Comparison of ENCODE assay signal across 8 cellular contexts in the genomic region with DNA sequence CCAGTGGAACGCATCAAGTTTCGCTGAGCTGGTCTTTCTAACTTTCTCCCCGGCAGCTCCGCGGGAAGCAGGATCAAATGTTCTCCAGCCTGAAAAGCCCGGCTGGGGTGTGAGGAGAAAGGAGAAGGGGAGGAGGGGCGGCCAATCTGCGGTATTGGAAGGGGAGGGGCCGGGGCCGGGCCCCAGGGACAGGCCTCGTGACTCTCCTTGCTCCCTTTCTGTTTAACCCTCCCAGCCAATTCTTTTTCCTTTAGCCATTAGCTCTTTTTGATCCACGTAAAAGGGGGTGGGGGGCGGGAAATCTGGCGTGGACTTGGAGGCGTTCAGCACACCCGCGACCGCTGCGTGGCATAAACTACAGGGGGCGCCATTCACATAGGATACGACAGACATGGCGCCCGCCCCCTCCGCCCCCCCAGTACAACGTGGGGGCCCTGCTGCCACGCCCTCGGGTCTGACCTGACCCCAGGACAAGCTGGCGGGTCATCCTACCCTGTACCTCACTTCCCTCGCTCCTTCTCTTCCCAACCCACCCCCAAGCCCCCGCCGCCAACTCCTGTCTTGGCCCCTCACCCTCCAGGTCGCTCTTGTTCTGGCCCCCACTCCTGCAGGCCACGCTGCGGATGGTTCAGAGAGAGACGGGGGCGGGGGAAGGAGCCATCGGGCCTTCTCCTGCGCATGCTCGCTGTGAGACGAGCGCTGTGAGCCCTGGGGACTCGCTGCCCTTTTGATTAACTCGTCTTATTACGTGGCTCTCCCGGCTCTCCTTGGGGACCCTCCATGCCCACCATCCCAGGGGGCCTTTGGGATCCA. TPM values are rescaled to one million over a fixed set of nuclear protein-coding genes. Genes with fewer than 3 reads are reported as not detected.
DNase-seq lines count a peak whose midpoint lies in the region; ATAC-seq, FAIRE-seq and TF ChIP-seq lines count a peak whose summit lies in the region.

No MANE protein-coding gene starts in this region.

- DNase-seq in EH (ENCODE audit: low read depth) (peak; percentile 82), SK-MEL-5 (ENCODE audit: low read depth, low spot score) (peak; percentile 88), Right ventricle myocardium superior (peak; percentile 90), pancreas (peak in 5 of 6 donors; percentile 47 to 80 (median 67)), testis (peak; percentile 92)
- DNase-seq in activated naive CD4-positive, alpha-beta T cell treated with anti-CD3 and anti-CD28 coated beads, Interleukin-2, amount 50 U/mL, for 72 hours (ENCODE audit: low spot score in 2 of 2) = peak in 1 of 2 donors; percentile 70

- intact Hi-C loops in Right ventricle myocardium superior (cut with DNase I) (no loop called here), pancreas (cut with DNase I) (no loop called here), testis (cut with DNase I; ENCODE audit: low total_unique reads) (no loop called here)

- 13 to 19% methylated on average over 40 to 45 of the region's 45 CpGs for WGBS in pancreas, 2 donors
- WGBS in testis, 2 donors = 1% methylated on average over 34 to 44 of the region's 45 CpGs

- no peak for FAIRE-seq in pancreas (lab: Jason Lieb, UNC)

- TF ChIP-seq CTCF in pancreas (IDR thresholded peaks at IDR 0.05) (peak in 3 of 4 donors; percentile 15 to 24 (median 20)), testis (IDR thresholded peaks at IDR 0.05) (peak; percentile 79 to 85 (median 82))

- H3K4me3 ChIP-seq in pancreas = peak overlapping the region in 3 of 4 donors; percentile 10 to 47 (median 24)
- peak overlapping the region; percentile 64 to 68 for H3K4me3 ChIP-seq in testis

- no peaks in the 10 kb centered on the region for H3K9me3 ChIP-seq in pancreas
- no peaks in the 10 kb centered on the region for H3K9me3 ChIP-seq in testis

- peaks cover 0 to 4% (median 0%) of the 10 kb centered on the region in 3 donors for H3K4me1 ChIP-seq in pancreas
- peaks cover 11% of the 10 kb centered on the region for H3K4me1 ChIP-seq in testis

- H3K36me3 ChIP-seq in pancreas = no peaks in the 10 kb centered on the region
- no peaks in the 10 kb centered on the region for H3K36me3 ChIP-seq in testis (ENCODE audit: low read depth, missing control alignments)

- H3K27me3 ChIP-seq in pancreas (no peaks in the 10 kb centered on the region), testis (no peaks in the 10 kb centered on the region)

- no peak for TF ChIP-seq POLR2A in testis (IDR thresholded peaks at IDR 0.05)

- ATAC-seq in HG02870 (IDR thresholded peaks at IDR 0.05; ENCODE audit: unreplicated experiment) = peak; percentile 57
- peak; percentile 75 to 85 for ATAC-seq in activated naive CD4-positive, alpha-beta T cell treated with anti-CD3 and anti-CD28 coated beads, Interleukin-2, amount 50 U/mL, for 72 hours
- peak; percentile 94 for ATAC-seq in Right ventricle myocardium superior (ENCODE audit: poor library complexity)
- ATAC-seq in pancreas = peak; percentile 76 to 89 (median 88)
- no peak for ATAC-seq in GM19328 (IDR thresholded peaks at IDR 0.05; ENCODE audit: unreplicated experiment)

- no peaks in the 10 kb centered on the region for H3K9me3 Mint-ChIP-seq in activated naive CD4-positive, alpha-beta T cell treated with anti-CD3 and anti-CD28 coated beads, Interleukin-2, amount 50 U/mL, for 72 hours

- in situ Hi-C loops in SK-MEL-5 (cut with HindIII; ENCODE audit: low pct_unique_long_range_greater_than_20kb, low sequenced_read_pairs) = no loop called here

- H3K27ac ChIP-seq in pancreas = peak overlapping the region in 2 of 4 donors; percentile 8 to 39
- H3K27ac ChIP-seq in testis = peak overlapping the region; percentile 66 to 80

- peak overlapping the region in 1 of 2 donors; percentile 78 for H3K27ac Mint-ChIP-seq in activated naive CD4-positive, alpha-beta T cell treated with anti-CD3 and anti-CD28 coated beads, Interleukin-2, amount 50 U/mL, for 72 hours

- H3K36me3 Mint-ChIP-seq in activated naive CD4-positive, alpha-beta T cell treated with anti-CD3 and anti-CD28 coated beads, Interleukin-2, amount 50 U/mL, for 72 hours = no peaks in the 10 kb centered on the region

RNA-seq across cellular contexts. Expression of a gene that starts 7.8 kb away (rescaled TPM):
- total RNA-seq in SK-MEL-5 (2014; rRNA removed; shearing (Covaris generic)) = 4.8 and 5.7 TPM in 2 replicates
- 8.0 and 10.4 TPM in 2 replicates for polyA plus RNA-seq in SK-MEL-5 (2015; cell fraction: cytosol; rRNA removed)
- polyA plus RNA-seq in SK-MEL-5 (2015; cell fraction: nucleus; rRNA removed) = 19.4 and 24.8 TPM in 2 replicates
- total RNA-seq in activated naive CD4-positive, alpha-beta T cell treated with anti-CD3 and anti-CD28 coated beads, Interleukin-2, amount 50 U/mL, for 72 hours = under 1 TPM; 0.39 to 0.71 TPM
- total RNA-seq in Right ventricle myocardium superior = 12.5 TPM
- 1 to 10 TPM in 2 of 6 donors, under 1 TPM in 4; 0.09 to 3.4 (median 0.36) TPM for total RNA-seq in pancreas
- 1 to 10 TPM in 1 of 2 donors, under 1 TPM in 1; 0.91 to 1.3 TPM for polyA plus RNA-seq in pancreas
- total RNA-seq in testis = 10 to 100 TPM in 1 of 2 donors, 1 to 10 TPM in 1; 5.9 to 16.0 TPM
- 7.0 TPM for polyA plus RNA-seq in testis (ENCODE audit: insufficient read depth, low read depth, low replicate concordance)
